ENCODE assay signal across 29 cellular contexts in the genomic region with DNA sequence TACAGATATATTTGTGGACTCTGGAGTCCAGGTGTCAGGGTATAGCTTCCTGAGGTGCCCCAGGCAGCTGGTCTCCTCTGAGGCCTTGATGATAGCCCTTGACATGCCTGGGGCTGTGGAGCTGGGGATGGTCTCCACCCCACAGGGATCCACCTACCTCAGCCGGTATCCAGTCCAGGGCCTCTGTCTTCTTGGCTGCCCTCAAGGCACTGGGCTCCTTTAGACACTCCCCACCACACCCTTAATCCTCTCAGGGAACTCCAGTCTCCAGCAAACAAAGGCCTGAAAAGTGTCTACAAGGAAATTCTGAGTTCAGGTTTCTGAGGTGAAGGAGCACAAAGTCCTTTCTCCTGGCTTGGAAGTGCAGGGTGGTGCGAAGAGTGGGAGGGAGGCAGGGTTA. TPM values are rescaled to one million over a fixed set of nuclear protein-coding genes. Genes with fewer than 3 reads are reported as not detected.
DNase-seq lines count a peak whose midpoint lies in the region; ATAC-seq and TF ChIP-seq lines count a peak whose summit lies in the region.
"Had no signal": no experiment of that assay in that cellular context is flagged by ENCODE, and none has a peak within 500 bp of the region (broad histone marks: within the 10 kb centered on the region; RNA-seq: fewer than 3 reads in every experiment).

No MANE protein-coding gene starts in this region.

- H3K4me3 Mint-ChIP-seq in Caco-2 (ENCODE audit: unreplicated experiment), result no peak overlapping the region
- H3K4me3 Mint-ChIP-seq: activated CD4-positive, alpha-beta memory T cell treated with anti-CD3 and anti-CD28 coated beads for 36 hours; B cell; effector memory CD8-positive, alpha-beta T cell; naive thymus-derived CD4-positive, alpha-beta T cell; stimulated activated naive CD8-positive, alpha-beta T cell treated with anti-CD3 and anti-CD28 coated beads, Interleukin-15, Interleukin-2, amounts not matched to agents 100 ng/mL and 50 ng/mL, for 24 hours had no signal

- intact Hi-C loops in Caco-2 (cut with micrococcal nuclease; ENCODE audit: unreplicated experiment) (no loop called here), spleen (cut with DNase I; ENCODE audit: low total_unique reads) (loop anchor here (5.0 kb wide), 1 partner anchor 33 kb away; no protein-coding TSS in a partner anchor)

- no peak overlapping the region for H4K8ac ChIP-seq in neuronal stem cell (ENCODE audit: low read depth, low read length)

- no peaks in the 10 kb centered on the region for H3K9me3 ChIP-seq in Caco-2
- no peaks in the 10 kb centered on the region for H3K9me3 ChIP-seq in Peyer's patch
- H3K9me3 ChIP-seq in neuronal stem cell (replicated peaks in 1 of 2; ENCODE audit: control insufficient read depth in 2 of 2, insufficient read depth in 1 of 2, low read depth in 1 of 2, low read length in 2 of 2), result peaks cover 0 to 2% of the 10 kb centered on the region in 2 donors
- H3K9me3 ChIP-seq in spleen, result no peaks in the 10 kb centered on the region
- H3K9me3 ChIP-seq: esophagus muscularis mucosa, heart right ventricle, SJCRH30, thyroid gland had no signal

- DNase-seq in Caco-2, result peak in 1 of 2 experiments; percentile 73
- peak in 2 of 3 donors; percentile 65 to 68 for DNase-seq in Peyer's patch
- DNase-seq in neuronal stem cell (ENCODE audit: low spot score), result no peak
- DNase-seq in cerebellum (ENCODE audit: low spot score), result no peak
- DNase-seq in spleen, result no peak
- no peak for DNase-seq in T1000 (lab: John Stamatoyannopoulos, UW)
- no peak for DNase-seq in stimulated activated naive CD4-positive, alpha-beta T cell treated with Interleukin-2 at 50 U/mL for 16 hours (lab: John Stamatoyannopoulos, UW)
- DNase-seq: activated CD4-positive, alpha-beta memory T cell treated with anti-CD3 and anti-CD28 coated beads for 36 hours; activated CD4-positive, CD25-positive, alpha-beta regulatory T cell; activated CD8-positive, alpha-beta memory T cell treated with anti-CD3 and anti-CD28 coated beads, Interleukin-2, amount 50 U/mL, for 48 hours; activated naive CD4-positive, alpha-beta T cell treated with anti-CD3 and anti-CD28 coated beads, Interleukin-2, amount 50 U/mL, for 16 hours; amniotic stem cell; effector memory CD8-positive, alpha-beta T cell; foreskin melanocyte; GDM1; H9; heart right ventricle; naive thymus-derived CD4-positive, alpha-beta T cell; NCI-H146; NCI-H524; occipital lobe; SJCRH30; thyroid gland had no signal

- H3K4me2 ChIP-seq in neuronal stem cell (ENCODE audit: insufficient read depth, low read length, poor library complexity, severe bottlenecking), result no peak overlapping the region
- H3K4me2 ChIP-seq: KMS-11 had no signal

- peak overlapping the region; percentile 32 for H2BK15ac ChIP-seq in neuronal stem cell (ENCODE audit: low read length)

- H2BK12ac ChIP-seq in neuronal stem cell (ENCODE audit: low read length), result peak overlapping the region; percentile 7

- H3K4me1 ChIP-seq in Caco-2 (peaks cover 35% of the 10 kb centered on the region), Peyer's patch (peaks cover 0 to 18% (median under 1%) of the 10 kb centered on the region in 4 donors), neuronal stem cell (ENCODE audit: control insufficient read depth in 2 of 2, insufficient read depth in 1 of 2, low read depth in 1 of 2, low read length in 2 of 2) (peaks cover 18 to 45% of the 10 kb centered on the region in 2 donors), spleen (peaks cover 0 to 62% (median 16%) of the 10 kb centered on the region in 6 donors)

- peak overlapping the region in 3 of 4 donors; percentile 33 to 82 (median 63) for H3K27ac ChIP-seq in Peyer's patch
- no peak overlapping the region for H3K27ac ChIP-seq in neuronal stem cell (replicated peaks; ENCODE audit: low read length)
- no peak overlapping the region for H3K27ac ChIP-seq in spleen
- H3K27ac ChIP-seq: esophagus muscularis mucosa, heart right ventricle, KMS-11, SJCRH30 had no signal

- no peak overlapping the region for H3K23ac ChIP-seq in neuronal stem cell (ENCODE audit: low read depth, low read length, poor library complexity)

- peaks cover 4% of the 10 kb centered on the region for H3K36me3 Mint-ChIP-seq in Caco-2 (ENCODE audit: insufficient read depth, unreplicated experiment)
- H3K36me3 Mint-ChIP-seq: activated CD4-positive, alpha-beta memory T cell treated with anti-CD3 and anti-CD28 coated beads for 36 hours; memory B cell had no signal

- no peaks in the 10 kb centered on the region for H3K79me1 ChIP-seq in neuronal stem cell (ENCODE audit: low read depth, low read length)

- CTCF ChIA-PET in Caco-2 (lab: Charles Lee), result interaction anchor here (0.7 kb wide), 1 partner anchor 272 kb away, joined by 4 read pairs; no protein-coding TSS in a partner anchor

- peaks cover 24% of the 10 kb centered on the region for H3K4me1 Mint-ChIP-seq in Caco-2 (ENCODE audit: low read depth, unreplicated experiment)

- WGBS in neuronal stem cell (ENCODE audit: extremely low coverage in 2 of 2, insufficient read length in 2 of 2, insufficient replicate concordance in 1 of 2), 2 donors, result no CpG with 5 or more reads among the region's 2 CpGs
- WGBS in spleen, 5 donors, result 91 to 98% (median 97%) methylated on average over 2 of the region's 2 CpGs

- H3K27me3 Mint-ChIP-seq in Caco-2 (ENCODE audit: insufficient read depth, unreplicated experiment), result no peaks in the 10 kb centered on the region
- H3K27me3 Mint-ChIP-seq: naive thymus-derived CD4-positive, alpha-beta T cell; stimulated activated naive CD8-positive, alpha-beta T cell treated with anti-CD3 and anti-CD28 coated beads, Interleukin-15, Interleukin-2, amounts not matched to agents 100 ng/mL and 50 ng/mL, for 24 hours had no signal

- H3K27ac Mint-ChIP-seq in Caco-2 (ENCODE audit: unreplicated experiment), result peak overlapping the region; percentile 53
- H3K27ac Mint-ChIP-seq: activated CD4-positive, alpha-beta memory T cell treated with anti-CD3 and anti-CD28 coated beads for 36 hours; B cell; effector memory CD8-positive, alpha-beta T cell; memory B cell; stimulated activated naive CD8-positive, alpha-beta T cell treated with anti-CD3 and anti-CD28 coated beads, Interleukin-15, Interleukin-2, amounts not matched to agents 100 ng/mL and 50 ng/mL, for 24 hours had no signal

- H2AFZ ChIP-seq in neuronal stem cell (ENCODE audit: low read length), result no peak overlapping the region

- TF ChIP-seq POLR2A in Peyer's patch (IDR thresholded peaks at IDR 0.05) (no peak), spleen (IDR thresholded peaks at IDR 0.05) (no peak)

- POLR2A ChIA-PET in Caco-2 (lab: Charles Lee), result interaction anchor here (0.7 kb wide), 1 partner anchor 101 kb away, joined by 6 read pairs; a partner anchor contains a TSS

- H2BK120ac ChIP-seq in neuronal stem cell (ENCODE audit: low read depth, low read length), result no peak overlapping the region

- H2BK5ac ChIP-seq in neuronal stem cell (ENCODE audit: low read length), result no peak overlapping the region

- ATAC-seq in esophagus mucosa, result peak; percentile 86
- ATAC-seq: effector memory CD8-positive, alpha-beta T cell; heart right ventricle; naive thymus-derived CD4-positive, alpha-beta T cell had no signal

- no peak overlapping the region for H4K91ac ChIP-seq in neuronal stem cell (ENCODE audit: low read depth, low read length, poor library complexity)

- H3K4me3 ChIP-seq in Caco-2 (ENCODE audit: low read depth, low read length) (no peak overlapping the region), Peyer's patch (no peak overlapping the region), neuronal stem cell (ENCODE audit: low read length in 2 of 2) (no peak overlapping the region), spleen (no peak overlapping the region)
- H3K4me3 ChIP-seq: esophagus muscularis mucosa, heart right ventricle, SJCRH30, thyroid gland had no signal

- H3K27me3 ChIP-seq in Caco-2 (replicated peaks; ENCODE audit: control insufficient read depth, insufficient read depth, low read length), result no peaks in the 10 kb centered on the region
- H3K27me3 ChIP-seq in Peyer's patch, result no peaks in the 10 kb centered on the region
- H3K27me3 ChIP-seq in neuronal stem cell (ENCODE audit: control insufficient read depth in 3 of 3, insufficient read depth in 3 of 3, low read depth in 1 of 3, low read length in 3 of 3), result no peaks in the 10 kb centered on the region
- H3K27me3 ChIP-seq in spleen (replicated peaks in 1 of 7), result peaks cover 0 to 12% (median 0%) of the 10 kb centered on the region in 7 donors
- H3K27me3 ChIP-seq: esophagus muscularis mucosa, heart right ventricle, SJCRH30, thyroid gland had no signal

- H3K18ac ChIP-seq in neuronal stem cell (ENCODE audit: low read length), result peak overlapping the region; percentile 18

- no peak overlapping the region for H3K9ac ChIP-seq in neuronal stem cell (ENCODE audit: low read depth, low read length, poor library complexity)
- H3K9ac ChIP-seq: KMS-11 had no signal

- no peak for TF ChIP-seq CTCF in Caco-2 (IDR thresholded peaks at IDR 0.05; ENCODE audit: insufficient read depth in 1 of 2, low read depth in 1 of 2, low read length in 1 of 2, severe bottlenecking in 1 of 2, unreplicated experiment in 1 of 2)
- TF ChIP-seq CTCF in Peyer's patch (IDR thresholded peaks at IDR 0.05), result no peak
- no peak for TF ChIP-seq CTCF in spleen (IDR thresholded peaks at IDR 0.05 in 8 of 11, conservative IDR thresholded peaks at IDR 0.05 in 3 of 11)

- H2AK5ac ChIP-seq in neuronal stem cell (ENCODE audit: low read depth, low read length), result peak overlapping the region; percentile 49

- peaks cover 3% of the 10 kb centered on the region for H3K9me3 Mint-ChIP-seq in Caco-2 (ENCODE audit: unreplicated experiment)
- H3K9me3 Mint-ChIP-seq: activated CD4-positive, alpha-beta memory T cell treated with anti-CD3 and anti-CD28 coated beads for 36 hours; effector memory CD8-positive, alpha-beta T cell; memory B cell; naive thymus-derived CD4-positive, alpha-beta T cell; stimulated activated naive CD8-positive, alpha-beta T cell treated with anti-CD3 and anti-CD28 coated beads, Interleukin-15, Interleukin-2, amounts not matched to agents 100 ng/mL and 50 ng/mL, for 24 hours had no signal

- no peak overlapping the region for H3K4ac ChIP-seq in neuronal stem cell (ENCODE audit: low read length)

- H3K36me3 ChIP-seq in Caco-2 (ENCODE audit: control insufficient read depth, insufficient read depth, low read length) (no peaks in the 10 kb centered on the region), Peyer's patch (no peaks in the 10 kb centered on the region), neuronal stem cell (replicated peaks in 1 of 2; ENCODE audit: control insufficient read depth in 2 of 2, insufficient read depth in 2 of 2, low read length in 2 of 2) (no peaks in the 10 kb centered on the region), spleen (no peaks in the 10 kb centered on the region)
- H3K36me3 ChIP-seq: esophagus muscularis mucosa, heart right ventricle, SJCRH30, thyroid gland had no signal

- BruUV-seq in Caco-2 (replicated peaks; lab: Mats Ljungman, UMichigan), result no TSS peak

- no peak overlapping the region for H3K14ac ChIP-seq in neuronal stem cell (ENCODE audit: low read length)

RNA-seq across cellular contexts. Expression of a gene that starts 44.7 kb away (rescaled TPM):
- total RNA-seq in Caco-2 (2022) (113 and 115 TPM in 2 replicates), Peyer's patch (100 to 1,000 TPM in 3 of 4 donors, 10 to 100 TPM in 1; 70.1 to 166 (median 143) TPM), esophagus mucosa (220 TPM), cerebellum (139 TPM), spleen (10 to 100 TPM; 13.0 to 37.1 (median 23.8) TPM)
- polyA plus RNA-seq in neuronal stem cell (2013, experiment 1 of 2), result 144 TPM
- polyA plus RNA-seq in neuronal stem cell (2013, experiment 2 of 2), result 140 TPM
- polyA plus RNA-seq in spleen, result 10 to 100 TPM in 1 of 3 donors, 1 to 10 TPM in 2; 5.0 to 10.1 (median 8.0) TPM

Comparison
In these comparisons a context has a peak if more than half of its experiments do, and no peak if none do; other contexts are left out.
1. DNase-seq: peak in Peyer's patch (2 of 3); none in neuronal stem cell (single experiment), cerebellum (single experiment), spleen (single experiment), T1000 (single experiment) and stimulated activated naive CD4-positive, alpha-beta T cell treated with Interleukin-2 at 50 U/mL for 16 hours (single experiment).
2. H3K27ac ChIP-seq: peak in Peyer's patch (3 of 4); none in neuronal stem cell (single experiment) and spleen (0 of 8).